Comparison of ENCODE assay signal across 8 cellular contexts in the genomic region with DNA sequence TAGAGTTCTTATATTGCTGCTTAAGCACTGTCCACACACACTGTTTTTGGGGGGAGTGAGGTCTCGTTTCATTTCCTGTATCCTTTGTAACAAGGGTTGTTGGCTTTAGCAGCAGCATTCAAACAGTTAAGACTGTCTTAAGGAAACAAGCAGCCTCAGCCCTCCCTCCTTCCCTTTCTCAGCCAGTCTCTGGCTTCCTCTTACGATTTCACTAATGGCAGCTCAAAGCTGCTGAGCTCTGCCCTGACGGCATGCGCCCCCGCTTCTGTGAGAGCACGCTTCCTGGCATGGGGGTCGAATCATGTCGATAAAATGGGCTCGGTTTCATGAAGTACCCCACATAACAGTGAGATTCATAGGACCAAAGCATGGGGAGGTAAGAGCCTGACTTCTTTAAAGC.
DNase-seq lines count a peak whose midpoint lies in the region; ATAC-seq lines count a peak whose summit lies in the region.

No MANE protein-coding gene starts in this region.

- H3K4me1 ChIP-seq in ectodermal cell (ENCODE audit: control insufficient read depth, insufficient read depth, low read length) (peaks cover 3% of the 10 kb centered on the region), mononuclear cell (ENCODE audit: insufficient read depth, low read length) (peaks cover 70% of the 10 kb centered on the region), stomach smooth muscle (ENCODE audit: control insufficient read depth, insufficient read depth, low read length) (peaks cover 13% of the 10 kb centered on the region)

- peak; percentile 58 to 61 for DNase-seq in activated CD4-positive, alpha-beta T cell treated with anti-CD3 and anti-CD28 coated beads for 4 hours
- DNase-seq in NCI-H2029 treated with DMSO at 0.1 percent for 48 hours (lab: John Stamatoyannopoulos, UW): no peak
- no peak for DNase-seq in SHP77 treated with DMSO at 0.1 percent for 48 hours (lab: John Stamatoyannopoulos, UW)

- H3K9ac ChIP-seq in stomach smooth muscle (ENCODE audit: low read length in 2 of 2): peak overlapping the region; percentile 33 to 64

- H3K9me3 ChIP-seq in ectodermal cell (ENCODE audit: control insufficient read depth, low read length): no peaks in the 10 kb centered on the region
- no peaks in the 10 kb centered on the region for H3K9me3 ChIP-seq in mononuclear cell (ENCODE audit: low read depth, low read length)
- H3K9me3 ChIP-seq in stomach smooth muscle (ENCODE audit: control insufficient read depth in 2 of 2, low read length in 2 of 2): no peaks in the 10 kb centered on the region

- ATAC-seq in GM18907 (IDR thresholded peaks at IDR 0.05; ENCODE audit: unreplicated experiment) (peak; percentile 37), HG03280 (IDR thresholded peaks at IDR 0.05; ENCODE audit: unreplicated experiment) (peak; percentile 43)

- no peaks in the 10 kb centered on the region for H3K27me3 ChIP-seq in ectodermal cell (ENCODE audit: control insufficient read depth, insufficient read depth, low read length, poor library complexity, severe bottlenecking)
- no peaks in the 10 kb centered on the region for H3K27me3 ChIP-seq in mononuclear cell (ENCODE audit: insufficient read depth, low read length)
- H3K27me3 ChIP-seq in stomach smooth muscle (ENCODE audit: control insufficient read depth in 1 of 2, insufficient read depth in 2 of 2, low read length in 2 of 2): no peaks in the 10 kb centered on the region

- H3K27ac ChIP-seq in ectodermal cell (ENCODE audit: insufficient read depth, low read depth, low read length, poor library complexity, severe bottlenecking) (peak overlapping the region; percentile 4), stomach smooth muscle (ENCODE audit: low read length) (peak overlapping the region; percentile 6)

- H3K36me3 ChIP-seq in ectodermal cell (ENCODE audit: control insufficient read depth, insufficient read depth, low read length) (peaks cover 22% of the 10 kb centered on the region), stomach smooth muscle (ENCODE audit: control insufficient read depth in 2 of 2, insufficient read depth in 2 of 2, low read length in 2 of 2) (peaks cover 30 to 46% of the 10 kb centered on the region in 2 donors)

- WGBS in ectodermal cell, 2 experiments: 8 to 11% methylated on average over 9 of the region's 9 CpGs

- H3K4me3 ChIP-seq in ectodermal cell (ENCODE audit: insufficient read depth, low read depth, low read length) (no peak overlapping the region), mononuclear cell (ENCODE audit: low read length) (peak overlapping the region; percentile 45), stomach smooth muscle (ENCODE audit: low read length in 2 of 2) (peak overlapping the region; percentile 66 to 71)

Comparison
In these comparisons a context has a peak if more than half of its experiments do, and no peak if none do; other contexts are left out.
1. DNase-seq: peak in activated CD4-positive, alpha-beta T cell treated with anti-CD3 and anti-CD28 coated beads for 4 hours (2 of 2); none in NCI-H2029 treated with DMSO at 0.1 percent for 48 hours (single experiment) and SHP77 treated with DMSO at 0.1 percent for 48 hours (single experiment).